15 cellular contexts compared by ENCODE assay signal in the genomic region with DNA sequence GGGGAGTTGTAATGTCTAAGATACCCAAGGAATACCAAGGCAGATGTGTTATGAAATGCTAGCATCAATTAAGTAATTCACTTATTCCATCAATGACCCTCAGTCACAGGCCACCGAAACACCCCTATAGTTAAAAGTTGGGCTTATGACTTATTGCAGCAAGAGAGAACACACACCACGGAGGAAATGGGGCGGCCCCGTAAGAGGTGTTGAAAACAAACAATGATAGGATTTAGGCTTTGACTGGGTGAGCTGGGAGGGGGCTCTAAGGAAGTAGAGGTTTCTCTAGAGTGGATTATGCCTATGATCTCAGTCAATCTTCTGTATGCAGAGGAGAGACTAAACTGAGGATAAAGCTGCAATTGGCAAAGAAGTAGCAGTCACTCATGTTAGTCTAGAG.
"Had no signal": no experiment of that assay in that cellular context is flagged by ENCODE, and none has a peak within 500 bp of the region (broad histone marks: within the 10 kb centered on the region; RNA-seq: fewer than 3 reads in every experiment).

No MANE protein-coding gene starts in this region.

- H3K4me1 Mint-ChIP-seq: stimulated activated memory B cell treated with anti-CD40 and anti-IgM and Interleukin-4, amounts not matched to agents 10 μg/mL and 1 μg/mL and 100 μg/mL, for 72 hours had no signal

- H3K27ac Mint-ChIP-seq: activated T-cell treated with anti-CD3 and anti-CD28 coated beads, Interleukin-2, amount 50 U/mL, for 72 hours; immature natural killer cell; stimulated activated memory B cell treated with anti-CD40 and anti-IgM and Interleukin-4, amounts not matched to agents 10 μg/mL and 1 μg/mL and 100 μg/mL, for 72 hours; T-helper 2 cell treated with Interferon-gamma antibody and Interleukin-4, amounts not matched to agents 5 μg/mL and 100 μg/mL, for 36 hours had no signal

- DNase-seq: activated CD4-positive, alpha-beta T cell treated with anti-CD3 and anti-CD28 coated beads, Interleukin-2, amount 50 U/mL, for 4 hours; activated effector memory CD4-positive, alpha-beta T cell treated with anti-CD3 and anti-CD28 coated beads, Interleukin-2, amount 50 U/mL, for 16 hours; activated T-cell treated with anti-CD3 and anti-CD28 coated beads, Interleukin-2, amount 50 U/mL, for 72 hours; cerebellar nuclear complex; cortex of kidney; immature natural killer cell; kidney glomerular epithelial cell; left ventricle myocardium superior; right cardiac atrium; stimulated activated CD4-positive, alpha-beta T cell treated with anti-CD3 and anti-CD28 coated beads, Interleukin-4, amount 100 ng/mL, for 1 hour; upper lobe of right lung had no signal

- H3K36me3 ChIP-seq: prostate gland, upper lobe of right lung had no signal

- H3K4me3 ChIP-seq: prostate gland, SK-N-MC, upper lobe of right lung had no signal

- H3K27ac ChIP-seq: prostate gland, SK-N-MC, upper lobe of right lung had no signal

- H3K9me3 ChIP-seq: prostate gland, upper lobe of right lung had no signal

- H3K4me3 Mint-ChIP-seq: activated T-cell treated with anti-CD3 and anti-CD28 coated beads, Interleukin-2, amount 50 U/mL, for 72 hours; immature natural killer cell; stimulated activated memory B cell treated with anti-CD40 and anti-IgM and Interleukin-4, amounts not matched to agents 10 μg/mL and 1 μg/mL and 100 μg/mL, for 72 hours; T-helper 2 cell treated with Interferon-gamma antibody and Interleukin-4, amounts not matched to agents 5 μg/mL and 100 μg/mL, for 36 hours had no signal

- H3K9me3 Mint-ChIP-seq: activated T-cell treated with anti-CD3 and anti-CD28 coated beads, Interleukin-2, amount 50 U/mL, for 72 hours; immature natural killer cell; stimulated activated memory B cell treated with anti-CD40 and anti-IgM and Interleukin-4, amounts not matched to agents 10 μg/mL and 1 μg/mL and 100 μg/mL, for 72 hours; T-helper 2 cell treated with Interferon-gamma antibody and Interleukin-4, amounts not matched to agents 5 μg/mL and 100 μg/mL, for 36 hours had no signal

- H3K36me3 Mint-ChIP-seq: stimulated activated memory B cell treated with anti-CD40 and anti-IgM and Interleukin-4, amounts not matched to agents 10 μg/mL and 1 μg/mL and 100 μg/mL, for 72 hours had no signal

- ATAC-seq: activated T-cell treated with anti-CD3 and anti-CD28 coated beads, Interleukin-2, amount 50 U/mL, for 72 hours; left ventricle myocardium superior; right cardiac atrium; stimulated activated memory B cell treated with anti-CD40 and anti-IgM and Interleukin-4, amounts not matched to agents 10 μg/mL and 1 μg/mL and 100 μg/mL, for 72 hours; upper lobe of right lung had no signal

- H3K27me3 ChIP-seq: upper lobe of right lung had no signal

- H3K4me1 ChIP-seq: prostate gland, upper lobe of right lung had no signal
